9 cellular contexts compared by ENCODE assay signal in the genomic region with DNA sequence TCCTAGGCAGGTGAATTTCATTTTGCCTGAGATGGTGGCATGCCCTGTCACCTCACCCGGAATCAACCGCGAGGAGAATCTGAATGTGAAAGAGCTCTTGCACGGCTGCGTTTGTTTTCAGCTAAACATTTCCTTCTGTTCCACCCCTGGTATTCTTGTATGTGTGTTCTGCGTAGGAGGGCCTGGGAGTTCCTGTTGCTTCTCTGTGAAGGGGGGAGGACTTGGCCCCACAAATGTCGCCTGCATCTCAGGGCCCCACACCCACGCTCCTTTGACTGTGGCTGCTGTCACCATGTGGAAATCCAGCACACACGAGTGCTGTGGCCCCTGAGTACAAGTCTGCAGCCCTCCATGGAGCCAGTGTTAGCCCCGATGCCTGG. TPM values are rescaled to one million over a fixed set of nuclear protein-coding genes. Genes with fewer than 3 reads are reported as not detected.
DNase-seq lines count a peak whose midpoint lies in the region; ATAC-seq and TF ChIP-seq lines count a peak whose summit lies in the region.
"Had no signal": no experiment of that assay in that cellular context is flagged by ENCODE, and none has a peak within 500 bp of the region (broad histone marks: within the 10 kb centered on the region; RNA-seq: fewer than 3 reads in every experiment).

No MANE protein-coding gene starts in this region.

- H4K8ac ChIP-seq in trophoblast cell (ENCODE audit: low read depth, low read length) = no peak overlapping the region

- no peak overlapping the region for H2BK5ac ChIP-seq in trophoblast cell (ENCODE audit: low read depth, low read length, poor library complexity)

- no peak overlapping the region for H3K14ac ChIP-seq in trophoblast cell (ENCODE audit: low read length)

- peak overlapping the region; percentile 2 to 40 (median 18); a peak in 10 of 20 replicates for H3K4me3 ChIP-seq in BLaER1 treated with 17β-estradiol and CSF1 and Interleukin-3, amounts not matched to agents 10 nM and 100 nM
- H3K4me3 ChIP-seq in esophagus squamous epithelium (no peak overlapping the region), trophoblast cell (ENCODE audit: low read depth, low read length) (no peak overlapping the region)
- H3K4me3 ChIP-seq: SK-N-MC had no signal

- H3K9me3 ChIP-seq in BLaER1 treated with 17β-estradiol and CSF1 and Interleukin-3, amounts not matched to agents 10 nM and 100 nM (replicated peaks in 1 of 11) = no peaks in the 10 kb centered on the region
- H3K9me3 ChIP-seq in esophagus squamous epithelium (no peaks in the 10 kb centered on the region), trophoblast cell (ENCODE audit: insufficient read depth, low read depth, low read length) (no peaks in the 10 kb centered on the region)

- H3K4me2 ChIP-seq in BLaER1 treated with 17β-estradiol and CSF1 and Interleukin-3, amounts not matched to agents 10 nM and 100 nM = peak overlapping the region; percentile 78 to 92 (median 88)
- no peak overlapping the region for H3K4me2 ChIP-seq in trophoblast cell (ENCODE audit: low read length)

- H2AK5ac ChIP-seq in trophoblast cell (ENCODE audit: low read length) = no peak overlapping the region

- DNase-seq in activated CD4-positive, alpha-beta T cell treated with anti-CD3 and anti-CD28 coated beads for 24 hours (ENCODE audit: low read depth in 2 of 2) = peak; percentile 40 to 42
- DNase-seq in esophagus squamous epithelium (lab: John Stamatoyannopoulos, UW) (no peak), NCI-H1417 treated with DMSO at 0.1 percent for 48 hours (lab: John Stamatoyannopoulos, UW) (no peak), trophoblast cell (no peak), NCI-H510A (lab: John Stamatoyannopoulos, UW) (no peak)
- peak; percentile 44 for DNase-seq in stimulated activated CD8-positive, alpha-beta memory T cell treated with anti-CD3 and anti-CD28 coated beads, Interleukin-4, amount 100 ng/mL, for 24 hours (ENCODE audit: low read depth)

- no peak overlapping the region for H3K23ac ChIP-seq in trophoblast cell (ENCODE audit: low read length)

- H3K36me3 ChIP-seq in BLaER1 treated with 17β-estradiol and CSF1 and Interleukin-3, amounts not matched to agents 10 nM and 100 nM = no peaks in the 10 kb centered on the region
- H3K36me3 ChIP-seq in esophagus squamous epithelium (peaks cover 0 to 17% (median 0%) of the 10 kb centered on the region in 3 donors), trophoblast cell (ENCODE audit: control insufficient read depth in 1 of 2, insufficient read depth in 2 of 2, low read length in 2 of 2) (peaks cover 27 to 28% of the 10 kb centered on the region in 2 experiments)

- peak overlapping the region; percentile 17 to 74 (median 57); a peak in 20 of 22 replicates for H3K9ac ChIP-seq in BLaER1 treated with 17β-estradiol and CSF1 and Interleukin-3, amounts not matched to agents 10 nM and 100 nM
- H3K9ac ChIP-seq in trophoblast cell (ENCODE audit: low read length) = no peak overlapping the region

- TF ChIP-seq POLR2A in esophagus squamous epithelium (IDR thresholded peaks at IDR 0.05) = no peak

- H3K27ac ChIP-seq in BLaER1 treated with 17β-estradiol and CSF1 and Interleukin-3, amounts not matched to agents 10 nM and 100 nM = peak overlapping the region; percentile 3 to 80 (median 69); a peak in 20 of 22 replicates
- H3K27ac ChIP-seq in esophagus squamous epithelium (peak overlapping the region; percentile 46 to 76 (median 58)), trophoblast cell (ENCODE audit: low read depth, low read length) (no peak overlapping the region)
- H3K27ac ChIP-seq: SK-N-MC had no signal

- peaks cover 0 to 11% (median 0%) of the 10 kb centered on the region in 11 experiments; a peak in 2 of 22 replicates for H3K27me3 ChIP-seq in BLaER1 treated with 17β-estradiol and CSF1 and Interleukin-3, amounts not matched to agents 10 nM and 100 nM
- H3K27me3 ChIP-seq in esophagus squamous epithelium (no peaks in the 10 kb centered on the region), trophoblast cell (ENCODE audit: insufficient read depth, low read length) (no peaks in the 10 kb centered on the region)

- H2AFZ ChIP-seq in trophoblast cell (ENCODE audit: insufficient read depth, low read length, poor library complexity) = no peak overlapping the region

- no peaks in the 10 kb centered on the region; a peak in 1 of 22 replicates for H4K20me1 ChIP-seq in BLaER1 treated with 17β-estradiol and CSF1 and Interleukin-3, amounts not matched to agents 10 nM and 100 nM

- no peak overlapping the region for H2BK120ac ChIP-seq in trophoblast cell (ENCODE audit: insufficient read depth, low read length, poor library complexity)

- no peak for TF ChIP-seq CTCF in esophagus squamous epithelium (IDR thresholded peaks at IDR 0.05)

- H3K18ac ChIP-seq in trophoblast cell (ENCODE audit: low read length) = no peak overlapping the region

- no peak overlapping the region for H3K4ac ChIP-seq in trophoblast cell (ENCODE audit: low read depth, low read length)

- peak; percentile 43 for ATAC-seq in HG02588 (IDR thresholded peaks at IDR 0.05; ENCODE audit: unreplicated experiment)

- no peak overlapping the region for H4K91ac ChIP-seq in trophoblast cell (ENCODE audit: low read depth, low read length)

- H2BK12ac ChIP-seq in trophoblast cell (ENCODE audit: low read length) = no peak overlapping the region

- no peaks in the 10 kb centered on the region for H3K79me2 ChIP-seq in trophoblast cell (ENCODE audit: control insufficient read depth, insufficient read depth, low read length, poor library complexity)

- no peak overlapping the region for H4K12ac ChIP-seq in trophoblast cell (ENCODE audit: low read depth, low read length)

- H3K79me1 ChIP-seq in trophoblast cell (ENCODE audit: low read length) = no peaks in the 10 kb centered on the region

- intact Hi-C loops in esophagus squamous epithelium (cut with DNase I) = no loop called here

- H3K4me1 ChIP-seq in BLaER1 treated with 17β-estradiol and CSF1 and Interleukin-3, amounts not matched to agents 10 nM and 100 nM = peaks cover 82 to 97% (median 91%) of the 10 kb centered on the region in 10 experiments
- H3K4me1 ChIP-seq in esophagus squamous epithelium (peaks cover 0 to 65% (median 3%) of the 10 kb centered on the region in 3 donors), trophoblast cell (ENCODE audit: control insufficient read depth in 1 of 2, insufficient read depth in 2 of 2, low read length in 2 of 2) (no peaks in the 10 kb centered on the region)

- WGBS in esophagus squamous epithelium, 2 donors = 46 to 84% methylated on average over 6 to 9 of the region's 10 CpGs
- no CpG with 5 or more reads among the region's 10 CpGs for WGBS in trophoblast cell (ENCODE audit: extremely low coverage, insufficient coverage, insufficient read length)

RNA-seq across cellular contexts. Expression of a gene that starts 45.8 kb away (rescaled TPM):
- 1 to 10 TPM in 1 of 4 donors, under 1 TPM in 3; 0.04 to 3.1 (median 0.53) TPM for total RNA-seq in esophagus squamous epithelium
- polyA plus RNA-seq in trophoblast cell (2013) = 1.4 TPM in 2 replicates

Comparison
In these comparisons a context has a peak if more than half of its experiments do, and no peak if none do; other contexts are left out.
1. H3K4me3 ChIP-seq: peak in BLaER1 treated with 17β-estradiol and CSF1 and Interleukin-3, amounts not matched to agents 10 nM and 100 nM (10 of 10); none in esophagus squamous epithelium (0 of 4) and trophoblast cell (single experiment).
2. DNase-seq: peak in activated CD4-positive, alpha-beta T cell treated with anti-CD3 and anti-CD28 coated beads for 24 hours (2 of 2) and stimulated activated CD8-positive, alpha-beta memory T cell treated with anti-CD3 and anti-CD28 coated beads, Interleukin-4, amount 100 ng/mL, for 24 hours (single experiment); none in esophagus squamous epithelium (single experiment), NCI-H1417 treated with DMSO at 0.1 percent for 48 hours (single experiment), trophoblast cell (0 of 2) and NCI-H510A (single experiment).